In the genomic region with DNA sequence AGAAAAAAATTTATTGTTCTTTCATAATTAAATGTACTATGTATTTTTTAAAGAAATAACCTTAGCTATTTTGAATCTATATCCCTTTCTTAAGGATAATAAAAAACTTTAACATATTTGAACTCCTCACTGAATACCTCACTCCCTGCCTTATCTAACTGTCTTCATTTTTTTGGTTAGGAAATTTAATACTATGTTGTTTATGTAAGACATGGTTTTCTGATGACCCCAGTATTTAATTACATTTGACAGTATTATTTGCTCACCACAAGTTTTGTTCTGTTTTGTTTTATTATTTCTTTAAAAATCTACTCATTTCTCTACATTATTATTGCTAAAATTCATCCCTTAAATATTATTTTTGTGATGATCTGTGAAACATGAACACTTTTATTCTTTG, we compare ENCODE assay signal across 14 cellular contexts.
DNase-seq lines count a peak whose midpoint lies in the region; ATAC-seq and TF ChIP-seq lines count a peak whose summit lies in the region.
"Had no signal": no experiment of that assay in that cellular context is flagged by ENCODE, and none has a peak within 500 bp of the region (broad histone marks: within the 10 kb centered on the region; RNA-seq: fewer than 3 reads in every experiment).

No MANE protein-coding gene starts in this region.

- H4K20me1 ChIP-seq in fibroblast of lung (ENCODE audit: control insufficient read depth, extremely low read depth, insufficient read depth, low read length): no peaks in the 10 kb centered on the region

- ATAC-seq in GM19463 (IDR thresholded peaks at IDR 0.05; ENCODE audit: unreplicated experiment) (no peak), heart left ventricle (no peak)
- ATAC-seq: A549, HCT116 had no signal

- H3K36me3 ChIP-seq in adipocyte (ENCODE audit: control insufficient read depth, insufficient read depth, low read length, severe bottlenecking) (no peaks in the 10 kb centered on the region), fibroblast of lung (ENCODE audit: control insufficient read depth, insufficient read depth, low read length) (no peaks in the 10 kb centered on the region), heart left ventricle (no peaks in the 10 kb centered on the region)
- H3K36me3 ChIP-seq: BE2C had no signal

- no peaks in the 10 kb centered on the region for H3K79me2 ChIP-seq in fibroblast of lung (ENCODE audit: control insufficient read depth, insufficient read depth, low read length)

- no peak overlapping the region for H3K4me3 ChIP-seq in adipocyte (ENCODE audit: low read length)
- H3K4me3 ChIP-seq in fibroblast of lung (replicated peaks in 1 of 4; ENCODE audit: control extremely low read depth in 1 of 4, insufficient read depth in 1 of 4, low read depth in 3 of 4, low read length in 4 of 4): no peak overlapping the region
- H3K4me3 ChIP-seq in heart left ventricle: no peak overlapping the region
- H3K4me3 ChIP-seq: A549 had no signal

- H3K4me1 ChIP-seq in adipocyte (ENCODE audit: control insufficient read depth, insufficient read depth, low read length): no peaks in the 10 kb centered on the region
- no peaks in the 10 kb centered on the region for H3K4me1 ChIP-seq in fibroblast of lung (ENCODE audit: control insufficient read depth, extremely low read depth, insufficient read depth, low read length)
- H3K4me1 ChIP-seq in heart left ventricle: no peaks in the 10 kb centered on the region
- H3K4me1 ChIP-seq: A549, BE2C had no signal

- H3K27me3 ChIP-seq in adipocyte (replicated peaks; ENCODE audit: control insufficient read depth, insufficient read depth, low read length) (no peaks in the 10 kb centered on the region), fibroblast of lung (ENCODE audit: control insufficient read depth, insufficient read depth, low read length) (no peaks in the 10 kb centered on the region), heart left ventricle (no peaks in the 10 kb centered on the region)
- H3K27me3 ChIP-seq: BE2C had no signal

- H3K9me3 ChIP-seq in adipocyte (ENCODE audit: control insufficient read depth, low read length) (no peaks in the 10 kb centered on the region), fibroblast of lung (ENCODE audit: control insufficient read depth, insufficient read depth, low read depth, low read length) (no peaks in the 10 kb centered on the region), heart left ventricle (no peaks in the 10 kb centered on the region)
- H3K9me3 ChIP-seq: A549, BE2C had no signal

- no peak for TF ChIP-seq CTCF in fibroblast of lung (conservative IDR thresholded peaks at IDR 0.05 in 1 of 2, IDR thresholded peaks at IDR 0.05 in 1 of 2; ENCODE audit: low read depth in 1 of 2, low read length in 2 of 2)
- no peak for TF ChIP-seq CTCF in heart left ventricle (IDR thresholded peaks at IDR 0.05)

- H3K9ac ChIP-seq in adipocyte (ENCODE audit: low read length) (no peak overlapping the region), fibroblast of lung (ENCODE audit: insufficient read depth, low read length) (no peak overlapping the region)

- H2AFZ ChIP-seq in fibroblast of lung (ENCODE audit: low read length): no peak overlapping the region

- DNase-seq in M059J (ENCODE audit: low read depth) (peak; percentile 62), adipocyte (ENCODE audit: low read depth) (peak; percentile 14), fibroblast of lung (ENCODE audit: low read depth in 2 of 2) (peak; percentile 28 to 40), hepatic stellate cell (ENCODE audit: low spot score) (no peak), heart left ventricle (no peak)
- DNase-seq: BE2C; CD4-positive, alpha-beta memory T cell; DMS153; DND-41; GDM1 had no signal

- H3K27ac ChIP-seq in fibroblast of lung (ENCODE audit: insufficient read depth, low read length) (no peak overlapping the region), heart left ventricle (no peak overlapping the region)
- H3K27ac ChIP-seq: A549, C4-2B had no signal

- no peak for TF ChIP-seq POLR2A in heart left ventricle (IDR thresholded peaks at IDR 0.05)

- no peak overlapping the region for H3K4me2 ChIP-seq in fibroblast of lung (ENCODE audit: extremely low read depth, insufficient read depth, low read length)
- H3K4me2 ChIP-seq: A549 had no signal

- intact Hi-C loops in heart left ventricle (cut with DNase I): no loop called here

Comparison
In these comparisons a context has a peak if more than half of its experiments do, and no peak if none do; other contexts are left out.
1. DNase-seq: peak in M059J (single experiment), adipocyte (single experiment) and fibroblast of lung (2 of 2); none in hepatic stellate cell (single experiment) and heart left ventricle (0 of 5).